3 cellular contexts compared by ENCODE assay signal in genomic region chr5:112331892-112332291, GRCh38.
TF ChIP-seq lines count a peak whose summit lies in the region.

No MANE protein-coding gene starts in this region.

TF ChIP-seq in liver, 16 proteins besides CTCF, POLR2A, EP300 and RAD21 (continued from another document):
- no peak for TF ChIP-seq ZBTB33 (IDR thresholded peaks at IDR 0.05)
- no peak for TF ChIP-seq MAX (IDR thresholded peaks at IDR 0.05)
- peak; percentile 41 for TF ChIP-seq NR2F2 (IDR thresholded peaks at IDR 0.05)
- TF ChIP-seq FOXA1 (IDR thresholded peaks at IDR 0.05), result no peak
- no peak for TF ChIP-seq FOXA2 (IDR thresholded peaks at IDR 0.05)
- no peak for TF ChIP-seq GABPA (IDR thresholded peaks at IDR 0.05 in 1 of 2, conservative IDR thresholded peaks at IDR 0.05 in 1 of 2)

TF ChIP-seq in HepG2, 621 proteins besides CTCF, POLR2A, EP300 and RAD21 (continued from another document):
- TF ChIP-seq ZXDC (CRISPR knock-in tag; IDR thresholded peaks at IDR 0.05), result no peak
- TF ChIP-seq KDM2A (CRISPR knock-in tag; IDR thresholded peaks at IDR 0.05; ENCODE audit: borderline replicate concordance, low read depth), result no peak
- TF ChIP-seq ATF7 (IDR thresholded peaks at IDR 0.05), result no peak
- no peak for TF ChIP-seq ATF7 (CRISPR knock-in tag; IDR thresholded peaks at IDR 0.05)
- no peak for TF ChIP-seq ZNF251 (CRISPR knock-in tag; IDR thresholded peaks at IDR 0.05)
- TF ChIP-seq ZHX2 (IDR thresholded peaks at IDR 0.05; ENCODE audit: low read depth), result no peak
- TF ChIP-seq ZHX2 (CRISPR knock-in tag; IDR thresholded peaks at IDR 0.05; ENCODE audit: borderline replicate concordance), result no peak
- TF ChIP-seq SOX5 (CRISPR knock-in tag; IDR thresholded peaks at IDR 0.05; ENCODE audit: borderline replicate concordance), result no peak

TF ChIP-seq in neural cell, 6 proteins besides CTCF, POLR2A, EP300 and RAD21 (continued from another document):
- no peak for TF ChIP-seq REST (IDR thresholded peaks at IDR 0.05; ENCODE audit: borderline replicate concordance)
- no peak for TF ChIP-seq POLR2AphosphoS5 (IDR thresholded peaks at IDR 0.05)
